Comparison of ENCODE assay signal across 16 cellular contexts in the genomic region with DNA sequence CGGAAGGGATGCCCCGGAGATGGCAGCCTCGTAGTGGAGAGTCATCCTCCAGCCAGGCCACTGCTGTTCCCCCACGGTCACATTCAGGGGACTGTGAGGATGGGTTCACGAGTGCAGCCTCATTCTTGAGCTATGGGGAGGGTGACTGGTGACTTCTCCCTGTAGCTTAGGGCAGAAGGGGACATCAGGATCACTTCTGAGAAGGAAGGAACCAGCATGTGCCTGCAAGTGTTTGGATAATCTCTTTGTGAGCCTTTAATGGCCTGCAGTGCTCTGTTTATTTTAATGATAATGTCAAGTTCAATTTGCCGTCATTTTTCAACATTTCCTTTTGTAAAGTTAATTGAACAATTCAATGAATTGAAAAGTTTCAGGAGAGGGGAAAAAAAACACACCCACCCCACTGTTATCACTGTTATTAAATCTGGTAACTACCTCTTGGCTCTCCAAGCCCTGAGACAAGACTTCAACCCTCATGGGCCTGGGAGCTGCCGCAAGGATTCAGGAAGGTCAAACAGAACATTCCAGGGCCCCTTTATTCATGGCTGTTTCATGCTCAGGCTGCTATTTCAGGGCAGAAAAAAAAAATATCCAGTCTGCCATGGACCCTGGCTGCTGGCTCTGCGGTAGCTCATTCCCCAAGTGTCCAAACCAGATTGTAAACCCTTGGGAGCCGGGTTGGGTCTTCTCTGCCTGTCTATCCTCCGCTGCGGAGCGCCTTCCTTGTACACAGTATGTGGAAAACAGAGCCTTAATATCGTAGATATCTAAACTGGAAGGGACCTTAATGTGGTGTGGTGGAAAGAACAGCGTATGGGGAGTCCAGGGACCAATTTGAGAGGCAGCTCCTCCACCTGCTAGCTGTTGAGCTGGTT.
DNase-seq lines count a peak whose midpoint lies in the region; FAIRE-seq and TF ChIP-seq lines count a peak whose summit lies in the region.
"Had no signal": no experiment of that assay in that cellular context is flagged by ENCODE, and none has a peak within 500 bp of the region (broad histone marks: within the 10 kb centered on the region; RNA-seq: fewer than 3 reads in every experiment).

No MANE protein-coding gene starts in this region.

- peaks cover 0 to 1% (median 0%) of the 10 kb centered on the region in 8 donors for H3K9me3 Mint-ChIP-seq in CD4-positive, alpha-beta memory T cell

- TF ChIP-seq CTCF in H1 (IDR thresholded peaks at IDR 0.05; ENCODE audit: control extremely low read depth in 1 of 3, insufficient read depth in 1 of 3, low read depth in 1 of 3, low read length in 3 of 3) (no peak), parathyroid adenoma (IDR thresholded peaks at IDR 0.05) (no peak)

- no peaks in the 10 kb centered on the region for H3K79me1 ChIP-seq in H1 (ENCODE audit: low read depth, low read length)

- no peak for FAIRE-seq in H1 (lab: Jason Lieb, UNC)

- no peak overlapping the region for H3K27ac Mint-ChIP-seq in CD4-positive, alpha-beta memory T cell

- TF ChIP-seq POLR2A in H1 (IDR thresholded peaks at IDR 0.05; ENCODE audit: control extremely low read depth in 1 of 2, low read depth in 2 of 2, low read length in 2 of 2), result no peak

- H3K36me3 Mint-ChIP-seq in CD4-positive, alpha-beta memory T cell, result no peaks in the 10 kb centered on the region
- H3K36me3 Mint-ChIP-seq: CD14-positive monocyte had no signal

- H2BK20ac ChIP-seq in H1 (ENCODE audit: low read length), result no peak overlapping the region

- H2BK5ac ChIP-seq in H1 (ENCODE audit: low read depth, low read length), result no peak overlapping the region

- H3K4me3 Mint-ChIP-seq in CD4-positive, alpha-beta memory T cell, result no peak overlapping the region
- H3K4me3 Mint-ChIP-seq: CD14-positive monocyte had no signal

- H3K14ac ChIP-seq in H1 (ENCODE audit: insufficient read length), result no peak overlapping the region

- intact Hi-C loops in CD4-positive, alpha-beta memory T cell (cut with micrococcal nuclease), result no loop called here
- intact Hi-C loops in posterior cingulate gyrus (cut with DNase I), result no loop called here

- POLR2A ChIA-PET in H1 (lab: Charles Lee; ENCODE audit: partially characterized antibody), result interaction anchor here (0.6 kb wide), 1 partner anchor 288 kb away, joined by 3 read pairs; no protein-coding TSS in a partner anchor
- POLR2A ChIA-PET in CD4-positive, alpha-beta memory T cell (lab: Charles Lee; ENCODE audit: partially characterized antibody), result no interaction called here

- no peak overlapping the region; the same call in 1 of the 2 replicates for H3K18ac ChIP-seq in H1 (ENCODE audit: extremely low read depth, low read length)

- CTCF ChIA-PET in H1 (lab: Charles Lee; ENCODE audit: partially characterized antibody), result interaction anchor here (0.7 to 5.7 kb wide), 27 partner anchors 12 to 211 kb away, joined by 3 to 67 read pairs (median 4); a partner anchor contains a TSS
- CTCF ChIA-PET in CD4-positive, alpha-beta memory T cell (lab: Charles Lee; ENCODE audit: partially characterized antibody), result interaction anchor here (1.5 kb wide), 1 partner anchor 12 kb away, joined by 3 read pairs; no protein-coding TSS in a partner anchor

- H2BK120ac ChIP-seq in H1 (replicated peaks; ENCODE audit: low read depth, low read length), result no peak overlapping the region

- peaks cover 0 to 3% of the 10 kb centered on the region in 2 experiments for H4K20me1 ChIP-seq in H1 (replicated peaks in 1 of 2; ENCODE audit: control insufficient read depth in 1 of 2, insufficient read depth in 2 of 2, low read length in 2 of 2)

- no peak for TF ChIP-seq EP300 in H1 (IDR thresholded peaks at IDR 0.05; ENCODE audit: borderline replicate concordance in 1 of 2, low read depth in 2 of 2, low read length in 2 of 2)

- 0 out of 2 replicates have a peak overlapping the region, but pooled peaks have one; percentile 60 for H2AK5ac ChIP-seq in H1 (ENCODE audit: low read depth, low read length)

- in situ Hi-C loops in HAP-1 (cut with MboI; ENCODE audit: low sequenced_read_pairs) (no loop called here), G401 (cut with HindIII; ENCODE audit: low sequenced_read_pairs) (no loop called here)

- H3K23ac ChIP-seq in H1 (ENCODE audit: insufficient read length), result no peak overlapping the region

- H3K27me3 Mint-ChIP-seq in CD4-positive, alpha-beta memory T cell, result peaks cover 5 to 8% of the 10 kb centered on the region in 2 donors

- H4K8ac ChIP-seq in H1 (ENCODE audit: extremely low read depth, insufficient read depth, low read length), result no peak overlapping the region

- H2BK15ac ChIP-seq in H1 (ENCODE audit: low read length), result no peak overlapping the region

- H3K4me2 ChIP-seq in H1 (ENCODE audit: insufficient read depth in 1 of 2, low read depth in 2 of 2, low read length in 2 of 2), result no peak overlapping the region
- no peak overlapping the region for H3K4me2 ChIP-seq in parathyroid adenoma (ENCODE audit: low read length)

- H3K27ac ChIP-seq in H1 (ENCODE audit: low read depth, low read length), result no peak overlapping the region
- H3K27ac ChIP-seq in parathyroid adenoma, result no peak overlapping the region
- no peak overlapping the region for H3K27ac ChIP-seq in CD4-positive, alpha-beta memory T cell (ENCODE audit: low read depth, low read length)
- H3K27ac ChIP-seq: Peyer's patch had no signal

- 0 out of 2 replicates have a peak overlapping the region, but pooled peaks have one; percentile 1 for H2BK12ac ChIP-seq in H1 (ENCODE audit: low read depth, low read length)

- H3K9ac ChIP-seq in H1 (replicated peaks in 1 of 4; ENCODE audit: extremely low read depth in 1 of 4, low read depth in 3 of 4, low read length in 3 of 4), result no peak overlapping the region
- H3K9ac ChIP-seq in parathyroid adenoma, result no peak overlapping the region

- H3K4me1 ChIP-seq in HAP-1 (peaks cover 8% of the 10 kb centered on the region), H1 (replicated peaks in 1 of 4; ENCODE audit: control insufficient read depth in 3 of 4, insufficient read depth in 4 of 4, low read length in 3 of 4) (peaks cover 0 to 8% (median 5%) of the 10 kb centered on the region in 4 experiments; a peak in 4 of 7 replicates), parathyroid adenoma (peaks cover 11% of the 10 kb centered on the region)
- H3K4me1 ChIP-seq in CD4-positive, alpha-beta memory T cell (ENCODE audit: insufficient read depth, low read length), result no peaks in the 10 kb centered on the region

- no peaks in the 10 kb centered on the region for H3K36me3 ChIP-seq in HAP-1 (replicated peaks)
- no peaks in the 10 kb centered on the region for H3K36me3 ChIP-seq in H1 (ENCODE audit: control insufficient read depth in 2 of 4, insufficient read depth in 4 of 4, low read length in 3 of 4)
- H3K36me3 ChIP-seq in parathyroid adenoma (ENCODE audit: control insufficient read depth, insufficient read depth, low read length), result no peaks in the 10 kb centered on the region
- no peaks in the 10 kb centered on the region for H3K36me3 ChIP-seq in CD4-positive, alpha-beta memory T cell (ENCODE audit: insufficient read depth, low read length)
- H3K36me3 ChIP-seq: Peyer's patch had no signal

- H4K5ac ChIP-seq in H1 (ENCODE audit: insufficient read length, low read depth, low read length), result no peak overlapping the region

- TF ChIP-seq RAD21 in H1 (IDR thresholded peaks at IDR 0.05 in 1 of 2, conservative IDR thresholded peaks at IDR 0.05 in 1 of 2; ENCODE audit: low read depth in 2 of 2, low read length in 2 of 2), result no peak

- H3K9me3 ChIP-seq in HAP-1, result no peaks in the 10 kb centered on the region
- H3K9me3 ChIP-seq in H1 (ENCODE audit: insufficient read depth in 2 of 2, low read depth in 1 of 2, low read length in 1 of 2), result no peaks in the 10 kb centered on the region
- no peaks in the 10 kb centered on the region for H3K9me3 ChIP-seq in parathyroid adenoma (ENCODE audit: control insufficient read depth, low read length)
- no peaks in the 10 kb centered on the region for H3K9me3 ChIP-seq in CD4-positive, alpha-beta memory T cell (ENCODE audit: control insufficient read depth in 1 of 2, low read length in 2 of 2)
- H3K9me3 ChIP-seq: Peyer's patch had no signal

- DNase-seq in HAP-1 (ENCODE audit: low spot score in 2 of 2) (peak; percentile 63 to 81), NCI-H2227 (lab: John Stamatoyannopoulos, UW; ENCODE audit: unreplicated experiment) (peak; percentile 71), H1 (ENCODE audit: low read depth in 1 of 2, low spot score in 2 of 2) (no peak), G401 (ENCODE audit: low spot score) (no peak), posterior cingulate gyrus (no peak)
- DNase-seq in CD4-positive, alpha-beta memory T cell, result no peak
- DNase-seq: COR-L47, H7, IMR-90, Kasumi-1, MM.1S, NCI-H1105, NCI-H1930 had no signal

- H2AFZ ChIP-seq in H1 (ENCODE audit: low read length) (no peak overlapping the region), parathyroid adenoma (peak overlapping the region; percentile 61)

- no peak overlapping the region for H3K56ac ChIP-seq in H1 (replicated peaks; ENCODE audit: insufficient read length, low read depth, low read length)

- H3K4me1 Mint-ChIP-seq in CD4-positive, alpha-beta memory T cell, result no peaks in the 10 kb centered on the region

- 79% methylated on average over 14 of the region's 14 CpGs; no CpG with 5 or more reads in 1 of the 2 experiments for WGBS in H1 (ENCODE audit: extremely low coverage in 1 of 2, insufficient coverage in 1 of 2, insufficient read length in 1 of 2, insufficient replicate concordance in 2 of 2, low coverage in 1 of 2, low lambda C conversion rate in 2 of 2, missing lambda C conversion rate in 1 of 2), 2 experiments

- H3K27me3 ChIP-seq in HAP-1 (ENCODE audit: low read depth) (peaks cover 21% of the 10 kb centered on the region), H1 (replicated peaks in 1 of 4; ENCODE audit: control insufficient read depth in 3 of 4, extremely low read depth in 1 of 4, insufficient read depth in 3 of 4, low read length in 3 of 4) (peaks cover 0 to 33% (median 23%) of the 10 kb centered on the region in 4 experiments; a peak in 6 of 7 replicates), parathyroid adenoma (ENCODE audit: control insufficient read depth, insufficient read depth, low read length) (no peaks in the 10 kb centered on the region)
- no peaks in the 10 kb centered on the region for H3K27me3 ChIP-seq in CD4-positive, alpha-beta memory T cell (ENCODE audit: insufficient read depth, low read length)
- H3K27me3 ChIP-seq: Peyer's patch had no signal

- H3K4ac ChIP-seq in H1 (replicated peaks; ENCODE audit: insufficient read length, low read depth, low read length), result no peak overlapping the region

- no peaks in the 10 kb centered on the region for H3K23me2 ChIP-seq in H1 (ENCODE audit: low read depth, low read length)

- H3K4me3 ChIP-seq in HAP-1 (no peak overlapping the region), H1 (ENCODE audit: extremely low read depth in 1 of 4, insufficient read depth in 2 of 4, low read depth in 3 of 4, low read length in 4 of 4) (no peak overlapping the region), parathyroid adenoma (ENCODE audit: low read depth, low read length) (no peak overlapping the region)
- H3K4me3 ChIP-seq in CD4-positive, alpha-beta memory T cell (ENCODE audit: low read length in 2 of 2), result no peak overlapping the region
- H3K4me3 ChIP-seq: Peyer's patch had no signal

- H4K91ac ChIP-seq in H1 (replicated peaks; ENCODE audit: insufficient read length, low read length), result no peak overlapping the region

- H3K79me2 ChIP-seq in H1 (ENCODE audit: control insufficient read depth in 1 of 2, insufficient read depth in 2 of 2, low read length in 2 of 2), result no peaks in the 10 kb centered on the region
- no peaks in the 10 kb centered on the region for H3K79me2 ChIP-seq in parathyroid adenoma

Comparison
In these comparisons a context has a peak if more than half of its experiments do, and no peak if none do; other contexts are left out.
1. DNase-seq: peak in HAP-1 (2 of 2) and NCI-H2227 (single experiment); none in H1 (0 of 2), CD4-positive, alpha-beta memory T cell (0 of 5), G401 (single experiment) and posterior cingulate gyrus (0 of 10).